In genomic region chr19:42075364-42075615, GRCh38 we compare ENCODE assay signal across 8 cellular contexts. TPM values are rescaled to one million over a fixed set of nuclear protein-coding genes. Genes with fewer than 3 reads are reported as not detected.
DNase-seq lines count a peak whose midpoint lies in the region; ATAC-seq and TF ChIP-seq lines count a peak whose summit lies in the region.

No MANE protein-coding gene starts in this region.

- no peaks in the 10 kb centered on the region for H3K36me3 Mint-ChIP-seq in activated naive CD8-positive, alpha-beta T cell

- peaks cover 36% of the 10 kb centered on the region for H3K4me1 Mint-ChIP-seq in activated naive CD8-positive, alpha-beta T cell (ENCODE audit: low read depth)

- peak overlapping the region; percentile 100 for H3K27ac Mint-ChIP-seq in activated naive CD8-positive, alpha-beta T cell

- TF ChIP-seq POLR2A in heart left ventricle (IDR thresholded peaks at IDR 0.05): no peak

- H3K27me3 ChIP-seq in heart left ventricle: peaks cover 0 to 1% (median 0%) of the 10 kb centered on the region in 9 donors
- H3K27me3 ChIP-seq in iPS-15b (ENCODE audit: control insufficient read depth, insufficient read depth, low read length): no peaks in the 10 kb centered on the region
- no peaks in the 10 kb centered on the region for H3K27me3 ChIP-seq in stomach smooth muscle (ENCODE audit: control insufficient read depth in 1 of 2, insufficient read depth in 2 of 2, low read length in 2 of 2)

- H3K4me3 ChIP-seq in heart left ventricle (peak overlapping the region; percentile 41 to 96 (median 74)), iPS-15b (ENCODE audit: low read depth, low read length) (peak overlapping the region; percentile 61), stomach smooth muscle (ENCODE audit: low read length in 2 of 2) (peak overlapping the region; percentile 91 to 96)

- no peaks in the 10 kb centered on the region for H3K9me3 Mint-ChIP-seq in activated naive CD8-positive, alpha-beta T cell (ENCODE audit: low read depth)

- H3K27ac ChIP-seq in heart left ventricle (peak overlapping the region; percentile 89 to 99 (median 94)), stomach smooth muscle (ENCODE audit: low read length) (peak overlapping the region; percentile 99)

- H3K4me3 Mint-ChIP-seq in activated naive CD8-positive, alpha-beta T cell: peak overlapping the region; percentile 100

- peak overlapping the region; percentile 77 for H3K9ac ChIP-seq in iPS-15b (ENCODE audit: low read depth, low read length)
- H3K9ac ChIP-seq in stomach smooth muscle (ENCODE audit: low read length in 2 of 2): peak overlapping the region; percentile 99 to 100

- intact Hi-C loops in heart left ventricle (cut with DNase I) (loop anchor here in 3 of 10 donors (1.0 to 5.0 kb wide), 5 partner anchors 37 to 193 kb away; partner anchors contain the start of genes ARHGEF1 (in 1 of the 3), ATP1A3 (in 1 of the 3) and RABAC1 (in 1 of the 3)), cardiac septum (cut with DNase I) (loop anchor here (5.0 kb wide), 1 partner anchor 78 kb away; no protein-coding TSS in a partner anchor)

- H3K36me3 ChIP-seq in heart left ventricle (peaks cover 2 to 23% (median 19%) of the 10 kb centered on the region in 9 donors), iPS-15b (ENCODE audit: control insufficient read depth, insufficient read depth, low read length) (peaks cover 22% of the 10 kb centered on the region), stomach smooth muscle (ENCODE audit: control insufficient read depth in 2 of 2, insufficient read depth in 2 of 2, low read length in 2 of 2) (peaks cover 9 to 19% of the 10 kb centered on the region in 2 donors)

- DNase-seq in heart left ventricle (no peak), cardiac septum (ENCODE audit: low spot score) (no peak), D341Med (ENCODE audit: low spot score) (no peak), islet precursor cell (no peak)

- WGBS in heart left ventricle, 4 donors: 4 to 13% (median 6%) methylated on average over 3 of the region's 3 CpGs

- TF ChIP-seq CTCF in heart left ventricle (IDR thresholded peaks at IDR 0.05): no peak

- H3K4me1 ChIP-seq in heart left ventricle (peaks cover 0 to 26% (median 17%) of the 10 kb centered on the region in 12 donors), iPS-15b (ENCODE audit: control insufficient read depth, insufficient read depth, low read length) (peaks cover 4% of the 10 kb centered on the region), stomach smooth muscle (ENCODE audit: control insufficient read depth, insufficient read depth, low read length) (peaks cover 25% of the 10 kb centered on the region)

- no peaks in the 10 kb centered on the region for H3K27me3 Mint-ChIP-seq in activated naive CD8-positive, alpha-beta T cell

- ATAC-seq in heart left ventricle (peak in 2 of 4 donors; percentile 0 to 1), GM21723 (IDR thresholded peaks at IDR 0.05; ENCODE audit: unreplicated experiment) (no peak)

- H3K9me3 ChIP-seq in heart left ventricle: no peaks in the 10 kb centered on the region
- H3K9me3 ChIP-seq in iPS-15b (ENCODE audit: control insufficient read depth, insufficient read depth, low read length): no peaks in the 10 kb centered on the region
- no peaks in the 10 kb centered on the region for H3K9me3 ChIP-seq in stomach smooth muscle (ENCODE audit: control insufficient read depth in 2 of 2, low read length in 2 of 2)

RNA-seq across cellular contexts. Expression of gene ZNF574, which starts 0.7 kb away (rescaled TPM):
- total RNA-seq in heart left ventricle (10 to 100 TPM in 3 of 9 donors, 1 to 10 TPM in 6; 6.3 to 17.7 (median 8.8) TPM), cardiac septum (8.3 TPM)
- 1 to 10 TPM; 5.1 to 6.9 TPM for polyA plus RNA-seq in heart left ventricle

RNA-seq across cellular contexts. Expression of gene GRIK5, which starts 5.3 kb away (rescaled TPM):
- total RNA-seq in heart left ventricle (1 to 10 TPM; 1.4 to 9.0 (median 3.6) TPM), cardiac septum (4.6 TPM)
- polyA plus RNA-seq in heart left ventricle: under 1 TPM; 0.28 to 0.72 TPM

RNA-seq across cellular contexts. Expression of gene POU2F2, which starts 57.0 kb away (rescaled TPM):
- total RNA-seq in heart left ventricle (10 to 100 TPM in 1 of 9 donors, 1 to 10 TPM in 1, under 1 TPM in 7; 0.16 to 10.1 (median 0.50) TPM), cardiac septum (0.51 TPM)
- polyA plus RNA-seq in heart left ventricle: under 1 TPM; 0.61 to 0.69 TPM
